Comparison of ENCODE assay signal across 28 cellular contexts in genomic region chr11:6547177-6547576, GRCh38.
"Had no signal": no experiment of that assay in that cellular context is flagged by ENCODE, and none has a peak within 500 bp of the region (broad histone marks: within the 10 kb centered on the region; RNA-seq: fewer than 3 reads in every experiment).

No MANE protein-coding gene starts in this region.

- H3K4me3 ChIP-seq: adrenal gland, body of pancreas, breast epithelium, K562, SJCRH30, SK-N-MC had no signal

- H3K27me3 ChIP-seq: adrenal gland, body of pancreas, breast epithelium, SJCRH30 had no signal

- H3K27ac Mint-ChIP-seq: activated CD4-positive, alpha-beta memory T cell treated with anti-CD3 and anti-CD28 coated beads for 36 hours; activated CD4-positive, alpha-beta T cell treated with anti-CD3 and anti-CD28 coated beads, Interleukin-2, amount 10 ng/mL, durations not matched to agents 24 days and 14 days; activated naive CD4-positive, alpha-beta T cell treated with anti-CD3 and anti-CD28 coated beads for 36 hours; activated naive CD4-positive, alpha-beta T cell treated with anti-CD3 and anti-CD28 coated beads, Interleukin-2, amount 50 U/mL, for 72 hours; activated T-helper 1 cell treated with anti-CD3 and anti-CD28 coated beads, Interleukin-12 subunit alpha, Interleukin-12 subunit beta, Interleukin-2, Interleukin-4 antibody, amounts not matched to agents 30 ng/mL and 10 ng/mL and 1 ng/mL, durations not matched to agents 14 hours and 24 hours and 36 hours had no signal

- H3K36me3 Mint-ChIP-seq: activated naive CD4-positive, alpha-beta T cell treated with anti-CD3 and anti-CD28 coated beads, Interleukin-2, amount 50 U/mL, for 72 hours had no signal

- DNase-seq: activated CD4-positive, alpha-beta memory T cell treated with anti-CD3 and anti-CD28 coated beads for 36 hours; activated CD4-positive, alpha-beta T cell treated with anti-CD3 and anti-CD28 coated beads, Interleukin-2, amount 10 ng/mL, durations not matched to agents 24 days and 14 days; activated CD4-positive, CD25-positive, alpha-beta regulatory T cell; activated CD8-positive, alpha-beta memory T cell treated with anti-CD3 and anti-CD28 coated beads, Interleukin-2, amount 50 U/mL, for 4 hours; activated gamma-delta T cell treated with Interleukin-2 at 50 U/mL for 16 hours; activated naive CD4-positive, alpha-beta T cell treated with anti-CD3 and anti-CD28 coated beads for 36 hours; activated T-cell treated with anti-CD3 and anti-CD28 coated beads for 4 hours; activated T-cell treated with anti-CD3 and anti-CD28 coated beads, Interleukin-2, amount 50 U/mL, for 4 hours; adrenal gland; body of pancreas; NCI-H1092 treated with DMSO at 0.1 percent for 48 hours; NCI-H1417 treated with DMSO at 0.1 percent for 48 hours; NCI-H187 treated with DMSO at 0.1 percent for 48 hours; NCI-H2081; NCI-H226; NCI-H446 treated with DMSO at 0.1 percent for 48 hours; NCI-H524; SHP77; SJCRH30; T1000; WERI-Rb-1 had no signal

- H3K4me3 Mint-ChIP-seq: activated CD4-positive, alpha-beta memory T cell treated with anti-CD3 and anti-CD28 coated beads for 36 hours; activated CD4-positive, alpha-beta T cell treated with anti-CD3 and anti-CD28 coated beads, Interleukin-2, amount 10 ng/mL, durations not matched to agents 24 days and 14 days; activated naive CD4-positive, alpha-beta T cell treated with anti-CD3 and anti-CD28 coated beads for 36 hours; activated T-cell treated with anti-CD3 and anti-CD28 coated beads, Interleukin-2, amount 50 U/mL, for 4 hours; activated T-helper 1 cell treated with anti-CD3 and anti-CD28 coated beads, Interleukin-12 subunit alpha, Interleukin-12 subunit beta, Interleukin-2, Interleukin-4 antibody, amounts not matched to agents 30 ng/mL and 10 ng/mL and 1 ng/mL, durations not matched to agents 14 hours and 24 hours and 36 hours had no signal

- ATAC-seq: activated naive CD4-positive, alpha-beta T cell treated with anti-CD3 and anti-CD28 coated beads, Interleukin-2, amount 50 U/mL, for 72 hours; activated T-cell treated with anti-CD3 and anti-CD28 coated beads, Interleukin-2, amount 50 U/mL, for 4 hours; body of pancreas; K562; Panc1 had no signal

- H3K27ac ChIP-seq: adrenal gland, body of pancreas, breast epithelium, SJCRH30, SK-N-MC, WERI-Rb-1 had no signal

- H3K9me3 Mint-ChIP-seq: activated CD4-positive, alpha-beta memory T cell treated with anti-CD3 and anti-CD28 coated beads for 36 hours; activated CD4-positive, alpha-beta T cell treated with anti-CD3 and anti-CD28 coated beads, Interleukin-2, amount 10 ng/mL, durations not matched to agents 24 days and 14 days; activated naive CD4-positive, alpha-beta T cell treated with anti-CD3 and anti-CD28 coated beads for 36 hours; activated naive CD4-positive, alpha-beta T cell treated with anti-CD3 and anti-CD28 coated beads, Interleukin-2, amount 50 U/mL, for 72 hours; activated T-cell treated with anti-CD3 and anti-CD28 coated beads, Interleukin-2, amount 50 U/mL, for 4 hours; activated T-helper 1 cell treated with anti-CD3 and anti-CD28 coated beads, Interleukin-12 subunit alpha, Interleukin-12 subunit beta, Interleukin-2, Interleukin-4 antibody, amounts not matched to agents 30 ng/mL and 10 ng/mL and 1 ng/mL, durations not matched to agents 14 hours and 24 hours and 36 hours had no signal

- FAIRE-seq: astrocyte, K562 had no signal

- H3K36me3 ChIP-seq: breast epithelium, SJCRH30, WERI-Rb-1 had no signal
